23 cellular contexts compared by ENCODE assay signal in genomic region chr13:106589716-106590115, GRCh38. TPM values are rescaled to one million over a fixed set of nuclear protein-coding genes. Genes with fewer than 3 reads are reported as not detected.
A peak's percentile ranks its signal among the peaks of the same experiment; 100 is the strongest.
DNase-seq lines count a peak whose midpoint lies in the region; ATAC-seq, FAIRE-seq and TF ChIP-seq lines count a peak whose summit lies in the region.
"Had no signal": no experiment of that assay in that cellular context is flagged by ENCODE, and none has a peak within 500 bp of the region (broad histone marks: within the 10 kb centered on the region; RNA-seq: fewer than 3 reads in every experiment).

No MANE protein-coding gene starts in this region.

- TF ChIP-seq CTCF in bronchial epithelial cell (IDR thresholded peaks at IDR 0.05; ENCODE audit: insufficient read depth, low read length, severe bottlenecking) = no peak
- no peak for TF ChIP-seq CTCF in fibroblast of mammary gland (conservative IDR thresholded peaks at IDR 0.05; ENCODE audit: control insufficient read depth, insufficient read depth, low read depth, low read length)

- 83% methylated on average over 5 of the region's 5 CpGs for WGBS in right cardiac atrium

- FAIRE-seq in bronchial epithelial cell (lab: Jason Lieb, UNC) = no peak
- FAIRE-seq: G401.6, GM12891 had no signal

- ATAC-seq in right cardiac atrium (no peak), GM18870 (IDR thresholded peaks at IDR 0.05; ENCODE audit: unreplicated experiment) (no peak)

- peak; percentile 28 for DNase-seq in M059J (ENCODE audit: low read depth)
- DNase-seq in bronchial epithelial cell (ENCODE audit: low read depth) = peak; percentile 20
- peak; percentile 41 for DNase-seq in fibroblast of mammary gland (ENCODE audit: low read depth)
- DNase-seq in smooth muscle cell of the brain vasculature (ENCODE audit: low read depth, low spot score) = peak; percentile 55
- no peak for DNase-seq in stimulated activated naive CD4-positive, alpha-beta T cell (lab: John Stamatoyannopoulos, UW)
- no peak for DNase-seq in right cardiac atrium
- DNase-seq in NCI-H82 (lab: John Stamatoyannopoulos, UW) = no peak
- DNase-seq: C1 segment of cervical spinal cord; CD4-positive, alpha-beta memory T cell; COR-L47; H7; Karpas-422; MV-4-11; NCI-H2029; NCI-H446; NCI-H524 treated with DMSO at 0.1 percent for 48 hours; NCI-H774; NK-92 treated with Interleukin-12 subunit alpha and Interleukin-12 subunit beta, amount 100 ng/mL, for 24 hours; PC-9; Right ventricle myocardium superior had no signal

- H3K27ac ChIP-seq in right cardiac atrium (ENCODE audit: low read length) = no peak overlapping the region
- H3K27ac ChIP-seq: PC-9 had no signal

- H3K27me3 ChIP-seq in bronchial epithelial cell (ENCODE audit: control insufficient read depth, insufficient read depth, low read length) (no peaks in the 10 kb centered on the region), right cardiac atrium (ENCODE audit: control insufficient read depth, insufficient read depth) (no peaks in the 10 kb centered on the region)

- no peaks in the 10 kb centered on the region for H3K4me1 ChIP-seq in right cardiac atrium (ENCODE audit: control insufficient read depth, insufficient read depth, low read length)

- intact Hi-C loops in right cardiac atrium (cut with DNase I) = no loop called here

- H3K9me3 ChIP-seq in right cardiac atrium (ENCODE audit: control insufficient read depth, low read length) = no peaks in the 10 kb centered on the region

- no peak overlapping the region for H3K4me3 ChIP-seq in bronchial epithelial cell (ENCODE audit: low read depth, low read length)
- no peak overlapping the region for H3K4me3 ChIP-seq in fibroblast of mammary gland (ENCODE audit: control insufficient read depth, low read depth, low read length)
- no peak overlapping the region for H3K4me3 ChIP-seq in right cardiac atrium (ENCODE audit: low read length)
- H3K4me3 ChIP-seq: PC-9 had no signal

- no peaks in the 10 kb centered on the region for H3K36me3 ChIP-seq in bronchial epithelial cell (ENCODE audit: control insufficient read depth, insufficient read depth, low read length)

RNA-seq across cellular contexts. Expression of gene ARGLU1, which starts 21.8 kb away (rescaled TPM):
- total RNA-seq in M059J (2014; rRNA removed; shearing (Covaris generic)) = 7.0 and 15.2 TPM in 2 replicates
- total RNA-seq in bronchial epithelial cell (31.9 and 48.4 TPM in 2 replicates), right cardiac atrium (10 to 100 TPM; 44.2 to 63.0 (median 47.3) TPM)
- polyA plus RNA-seq in right cardiac atrium = 49.9 TPM

RNA-seq across cellular contexts. Expression of gene EFNB2, which starts 54.3 kb away (rescaled TPM):
- 16.9 and 32.2 TPM in 2 replicates for total RNA-seq in M059J (2014; rRNA removed; shearing (Covaris generic))
- total RNA-seq in bronchial epithelial cell (11.3 and 23.2 TPM in 2 replicates), right cardiac atrium (10 to 100 TPM in 3 of 4 donors, 1 to 10 TPM in 1; 9.6 to 19.4 (median 14.6) TPM)
- polyA plus RNA-seq in right cardiac atrium = 10.7 TPM

Comparison
In these comparisons a context has a peak if more than half of its experiments do, and no peak if none do; other contexts are left out.
1. DNase-seq: peak in M059J (single experiment), bronchial epithelial cell (single experiment), fibroblast of mammary gland (single experiment) and smooth muscle cell of the brain vasculature (single experiment); none in stimulated activated naive CD4-positive, alpha-beta T cell (0 of 6), right cardiac atrium (0 of 3) and NCI-H82 (single experiment).